Comparison of ENCODE assay signal across 1 cellular context in genomic region chr15:40702077-40702476, GRCh38.
TF ChIP-seq lines count a peak whose summit lies in the region.

No MANE protein-coding gene starts in this region.

TF ChIP-seq in endothelial cell of umbilical vein, 7 proteins besides CTCF, POLR2A, EP300 and RAD21 (continued from another document):
- TF ChIP-seq MAX (IDR thresholded peaks at IDR 0.05; ENCODE audit: insufficient read depth, insufficient read length) (no peak), POLR2AphosphoS5 (IDR thresholded peaks at IDR 0.05; ENCODE audit: insufficient read depth, low read depth, low read length) (no peak), GATA2 (IDR thresholded peaks at IDR 0.05; ENCODE audit: insufficient read depth, insufficient read length, low read depth, low read length) (no peak), JUN (IDR thresholded peaks at IDR 0.05; ENCODE audit: borderline replicate concordance, insufficient read depth, insufficient read length, low read depth) (no peak)
